8 cellular contexts compared by ENCODE assay signal in the genomic region with DNA sequence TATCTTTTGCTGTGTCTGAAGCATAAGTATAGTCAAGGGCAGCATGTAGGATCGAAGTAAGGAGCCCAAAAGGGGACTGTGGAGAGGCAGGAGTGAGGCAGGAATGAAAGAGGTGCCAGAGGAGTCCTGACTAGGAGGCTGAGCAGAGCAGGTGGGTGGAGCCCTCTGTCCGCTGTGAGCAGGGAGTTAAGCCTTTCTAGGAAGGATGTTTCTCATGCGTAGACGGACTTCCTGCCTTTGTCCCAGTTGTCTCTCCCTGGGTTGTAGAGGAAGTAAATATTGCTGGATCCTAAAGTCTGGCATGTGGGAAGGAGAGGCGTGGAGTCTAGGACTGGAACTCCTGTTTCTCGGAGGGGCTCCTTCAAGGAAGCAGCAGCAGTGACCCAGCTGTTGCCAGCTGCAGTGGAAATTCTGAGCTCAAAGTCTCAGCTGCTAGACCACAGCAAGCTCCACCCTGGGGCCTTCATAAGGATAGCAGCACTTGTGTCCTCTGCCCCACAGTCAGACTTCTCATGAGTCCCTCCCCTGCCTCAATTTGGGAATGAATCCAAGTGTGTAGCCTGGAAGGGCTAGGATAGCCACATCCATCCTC. TPM values are rescaled to one million over a fixed set of nuclear protein-coding genes. Genes with fewer than 3 reads are reported as not detected.
A peak's percentile ranks its signal among the peaks of the same experiment; 100 is the strongest.
DNase-seq lines count a peak whose midpoint lies in the region; ATAC-seq and TF ChIP-seq lines count a peak whose summit lies in the region.

No MANE protein-coding gene starts in this region.

- DNase-seq in CD8-positive, alpha-beta memory T cell, result peak in 1 of 5 donors; percentile 15
- peak; percentile 37 for DNase-seq in H4 (ENCODE audit: low spot score)
- DNase-seq in SJCRH30, result peak; percentile 83 to 89
- DNase-seq in left lung, result peak in 1 of 2 donors; percentile 71
- DNase-seq in stimulated activated effector memory CD8-positive, alpha-beta T cell treated with anti-CD3 and anti-CD28 coated beads, Interleukin-12 subunit alpha, Interleukin-12 subunit beta, amount 100 ng/mL, for 72 hours (ENCODE audit: low spot score in 2 of 2), result peak in 1 of 2 donors; percentile 53
- no peak for DNase-seq in NK-92 (lab: John Stamatoyannopoulos, UW; ENCODE audit: unreplicated experiment)

- H3K4me3 Mint-ChIP-seq in CD8-positive, alpha-beta memory T cell, result peak overlapping the region in 4 of 7 donors; percentile 19 to 63 (median 35)
- H3K4me3 Mint-ChIP-seq in stimulated activated effector memory CD8-positive, alpha-beta T cell treated with anti-CD3 and anti-CD28 coated beads, Interleukin-12 subunit alpha, Interleukin-12 subunit beta, amount 100 ng/mL, for 72 hours, result peak overlapping the region; percentile 50

- no peaks in the 10 kb centered on the region for H3K9me3 Mint-ChIP-seq in CD8-positive, alpha-beta memory T cell
- H3K9me3 Mint-ChIP-seq in stimulated activated effector memory CD8-positive, alpha-beta T cell treated with anti-CD3 and anti-CD28 coated beads, Interleukin-12 subunit alpha, Interleukin-12 subunit beta, amount 100 ng/mL, for 72 hours, result no peaks in the 10 kb centered on the region

- peak overlapping the region in 6 of 8 donors; percentile 14 to 79 (median 51) for H3K27ac Mint-ChIP-seq in CD8-positive, alpha-beta memory T cell
- peak overlapping the region; percentile 81 for H3K27ac Mint-ChIP-seq in stimulated activated effector memory CD8-positive, alpha-beta T cell treated with anti-CD3 and anti-CD28 coated beads, Interleukin-12 subunit alpha, Interleukin-12 subunit beta, amount 100 ng/mL, for 72 hours

- H3K4me3 ChIP-seq in CD8-positive, alpha-beta memory T cell (ENCODE audit: low read length), result no peak overlapping the region
- H3K4me3 ChIP-seq in SJCRH30 (peak overlapping the region; percentile 26), left lung (no peak overlapping the region)

- H3K36me3 ChIP-seq in CD8-positive, alpha-beta memory T cell (ENCODE audit: insufficient read depth, low read length), result no peaks in the 10 kb centered on the region
- H3K36me3 ChIP-seq in SJCRH30 (no peaks in the 10 kb centered on the region; the same call in 1 of the 2 replicates), left lung (peaks cover 0 to 21% of the 10 kb centered on the region in 2 donors)

- peaks cover 14 to 21% (median 14%) of the 10 kb centered on the region in 3 donors for H3K4me1 Mint-ChIP-seq in CD8-positive, alpha-beta memory T cell
- H3K4me1 Mint-ChIP-seq in stimulated activated effector memory CD8-positive, alpha-beta T cell treated with anti-CD3 and anti-CD28 coated beads, Interleukin-12 subunit alpha, Interleukin-12 subunit beta, amount 100 ng/mL, for 72 hours, result peaks cover 20% of the 10 kb centered on the region

- no peaks in the 10 kb centered on the region for H3K27me3 ChIP-seq in CD8-positive, alpha-beta memory T cell (ENCODE audit: insufficient read depth, low read length, poor library complexity, severe bottlenecking)
- H3K27me3 ChIP-seq in SJCRH30 (no peaks in the 10 kb centered on the region), left lung (no peaks in the 10 kb centered on the region)

- H3K4me1 ChIP-seq in CD8-positive, alpha-beta memory T cell (ENCODE audit: insufficient read depth, low read length), result peaks cover 22% of the 10 kb centered on the region
- H3K4me1 ChIP-seq in SJCRH30 (peaks cover 21% of the 10 kb centered on the region), left lung (peaks cover 25 to 71% of the 10 kb centered on the region in 2 donors)

- TF ChIP-seq CTCF in left lung (IDR thresholded peaks at IDR 0.05), result no peak

- no peaks in the 10 kb centered on the region for H3K9me3 ChIP-seq in CD8-positive, alpha-beta memory T cell (ENCODE audit: low read length)
- H3K9me3 ChIP-seq in SJCRH30 (replicated peaks) (no peaks in the 10 kb centered on the region), left lung (no peaks in the 10 kb centered on the region)

- POLR2A ChIA-PET in CD8-positive, alpha-beta memory T cell (lab: Charles Lee), result interaction anchor here (0.5 kb wide), 1 partner anchor 1345 kb away, joined by 3 read pairs; no protein-coding TSS in a partner anchor

- intact Hi-C loops in left lung (cut with DNase I), result no loop called here

- CTCF ChIA-PET in CD8-positive, alpha-beta memory T cell (lab: Charles Lee), result interaction anchor here (1.4 kb wide), 1 partner anchor 51 kb away, joined by 4 read pairs; no protein-coding TSS in a partner anchor

- no peak overlapping the region for H3K27ac ChIP-seq in CD8-positive, alpha-beta memory T cell (ENCODE audit: low read depth, low read length)
- peak overlapping the region; percentile 43 for H3K27ac ChIP-seq in SJCRH30
- peak overlapping the region; percentile 41 for H3K27ac ChIP-seq in cingulate gyrus (ENCODE audit: low read depth, low read length)
- H3K27ac ChIP-seq in left lung, result peak overlapping the region; percentile 80 to 92

- peak; percentile 69 for ATAC-seq in left lung
- peak; percentile 91 for ATAC-seq in stimulated activated effector memory CD8-positive, alpha-beta T cell treated with anti-CD3 and anti-CD28 coated beads, Interleukin-12 subunit alpha, Interleukin-12 subunit beta, amount 100 ng/mL, for 72 hours
- ATAC-seq in GM21526 (IDR thresholded peaks at IDR 0.05; ENCODE audit: low FRiP score, unreplicated experiment), result no peak

- H3K36me3 Mint-ChIP-seq in CD8-positive, alpha-beta memory T cell, result peaks cover 0 to 9% (median 3%) of the 10 kb centered on the region in 3 donors
- H3K36me3 Mint-ChIP-seq in stimulated activated effector memory CD8-positive, alpha-beta T cell treated with anti-CD3 and anti-CD28 coated beads, Interleukin-12 subunit alpha, Interleukin-12 subunit beta, amount 100 ng/mL, for 72 hours, result no peaks in the 10 kb centered on the region

- H3K27me3 Mint-ChIP-seq in CD8-positive, alpha-beta memory T cell, result no peaks in the 10 kb centered on the region

RNA-seq across cellular contexts. Expression of a gene that starts 44.0 kb away (rescaled TPM):
- total RNA-seq in CD8-positive, alpha-beta memory T cell, result 1 to 10 TPM; 3.5 to 4.7 TPM
- polyA plus RNA-seq in CD8-positive, alpha-beta memory T cell, result 1.4 TPM
- total RNA-seq in H4 (2014; rRNA removed; shearing (Covaris generic)), result 6.8 and 11.6 TPM in 2 replicates
- total RNA-seq in SJCRH30 (2014; rRNA removed; shearing (Covaris generic)), result 9.3 and 9.4 TPM in 2 replicates
- total RNA-seq in left lung, result 100 to 1,000 TPM in 1 of 2 donors, 10 to 100 TPM in 1; 81.2 to 113 TPM
